ENCODE assay signal across 1 cellular context in genomic region chr15:82398785-82399184, GRCh38.
TF ChIP-seq lines count a peak whose summit lies in the region.

No MANE protein-coding gene starts in this region.

TF ChIP-seq in GM12878, 131 proteins besides CTCF, POLR2A, EP300 and RAD21:
- TF ChIP-seq PRDM15 (CRISPR knock-in tag; IDR thresholded peaks at IDR 0.05) (no peak), E2F4 (IDR thresholded peaks at IDR 0.05; ENCODE audit: low read depth, low read length) (no peak), NFYA (IDR thresholded peaks at IDR 0.05; ENCODE audit: borderline replicate concordance, low read depth, low read length) (no peak), IRF5 (IDR thresholded peaks at IDR 0.05; ENCODE audit: borderline replicate concordance) (no peak), POU2F2 (IDR thresholded peaks at IDR 0.05; ENCODE audit: borderline replicate concordance, low read depth, low read length) (no peak), USF2 (IDR thresholded peaks at IDR 0.05; ENCODE audit: borderline replicate concordance, low read depth, low read length) (no peak), ETV6 (conservative IDR thresholded peaks at IDR 0.05 in 1 of 2, IDR thresholded peaks at IDR 0.05 in 1 of 2; ENCODE audit: borderline replicate concordance in 1 of 2, low read depth in 1 of 2) (no peak), BCL11A (IDR thresholded peaks at IDR 0.05; ENCODE audit: low read depth, low read length) (no peak), IRF3 (IDR thresholded peaks at IDR 0.05) (no peak), ZZZ3 (IDR thresholded peaks at IDR 0.05; ENCODE audit: control insufficient read depth, insufficient read length, low read depth) (no peak), RELB (IDR thresholded peaks at IDR 0.05; ENCODE audit: low read depth) (no peak), ZBTB11 (CRISPR knock-in tag; IDR thresholded peaks at IDR 0.05) (no peak), ZBTB4 (CRISPR knock-in tag; IDR thresholded peaks at IDR 0.05) (no peak), MAX (IDR thresholded peaks at IDR 0.05; ENCODE audit: low read depth, low read length) (no peak), HCFC1 (IDR thresholded peaks at IDR 0.05; ENCODE audit: low read length) (no peak), MTA3 (IDR thresholded peaks at IDR 0.05; ENCODE audit: borderline replicate concordance, low read length) (no peak), NR2F1 (conservative IDR thresholded peaks at IDR 0.05) (no peak), PAX8 (IDR thresholded peaks at IDR 0.05) (no peak), ZNF592 (IDR thresholded peaks at IDR 0.05) (no peak)
